Comparison of ENCODE assay signal across 8 cellular contexts in the genomic region with DNA sequence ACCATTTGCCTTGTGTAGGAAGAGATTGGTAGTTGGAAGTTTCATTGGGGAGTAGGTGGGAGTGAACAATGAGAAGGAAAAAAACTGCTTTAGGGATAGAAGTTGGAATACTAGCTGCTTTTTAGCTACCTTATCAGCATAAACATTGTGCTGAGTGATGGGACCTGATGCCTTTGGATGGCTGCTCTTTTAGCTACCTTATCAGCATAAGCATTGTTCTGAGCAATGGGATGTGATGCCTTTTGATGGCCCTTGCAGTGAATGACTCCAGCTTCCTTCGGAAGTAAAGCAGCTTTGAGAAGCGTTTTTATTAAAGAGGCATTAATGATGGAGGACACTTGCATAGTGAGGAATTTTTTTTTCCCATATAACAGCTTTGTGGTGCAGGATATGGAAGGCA.
"Had no signal": no experiment of that assay in that cellular context is flagged by ENCODE, and none has a peak within 500 bp of the region (broad histone marks: within the 10 kb centered on the region; RNA-seq: fewer than 3 reads in every experiment).

No MANE protein-coding gene starts in this region.

- ATAC-seq: HCT116, K562 had no signal

- DNase-seq: GM23248, H7, HFFc6, IMR-90, KG1 had no signal

- H3K4me3 Mint-ChIP-seq: HFFc6 had no signal

- H3K4me3 ChIP-seq: GM23248, HAP-1, K562 had no signal

- H3K27ac Mint-ChIP-seq: HFFc6 had no signal

- H3K36me3 ChIP-seq: HAP-1 had no signal

- H3K9me3 ChIP-seq: HAP-1 had no signal

- H3K27ac ChIP-seq: GM23248 had no signal

- H3K4me1 ChIP-seq: HAP-1 had no signal

- H2AFZ ChIP-seq: GM23248 had no signal
